ENCODE assay signal across 22 cellular contexts in genomic region chr2:165571477-165571876, GRCh38.
"Had no signal": no experiment of that assay in that cellular context is flagged by ENCODE, and none has a peak within 500 bp of the region (broad histone marks: within the 10 kb centered on the region; RNA-seq: fewer than 3 reads in every experiment).

No MANE protein-coding gene starts in this region.

- H3K36me3 Mint-ChIP-seq: activated CD4-positive, alpha-beta memory T cell treated with anti-CD3 and anti-CD28 coated beads for 36 hours; activated naive CD4-positive, alpha-beta T cell treated with anti-CD3 and anti-CD28 coated beads, Interleukin-2, amount 50 U/mL, for 24 hours; natural killer cell treated with Interleukin-12 subunit alpha and Interleukin-12 subunit beta and Interleukin-15 and Interleukin-18, amount 100 ng/mL, for 72 hours; type B pancreatic cell had no signal

- DNase-seq: activated CD4-positive, alpha-beta memory T cell treated with anti-CD3 and anti-CD28 coated beads for 36 hours; activated CD4-positive, alpha-beta T cell treated with anti-CD3 and anti-CD28 coated beads, Interleukin-2, amount 10 ng/mL, durations not matched to agents 24 days and 14 days; activated CD4-positive, CD25-positive, alpha-beta regulatory T cell treated with anti-CD3 and anti-CD28 coated beads, Interleukin-2, amount 50 U/mL, for 72 hours; activated CD8-positive, alpha-beta memory T cell treated with anti-CD3 and anti-CD28 coated beads, Interleukin-2, amount 50 U/mL, for 4 hours; activated gamma-delta T cell treated with Interleukin-2 at 50 U/mL for 16 hours; activated T-cell treated with anti-CD3 and anti-CD28 coated beads, Interleukin-2, amount 50 U/mL, for 4 hours; effector CD8-positive, alpha-beta T cell; islet precursor cell; left cardiac atrium; spleen; stimulated activated CD4-positive, alpha-beta T cell treated with anti-CD3 and anti-CD28 coated beads, Interleukin-4, amount 100 ng/mL, for 1 hour; stimulated activated naive CD8-positive, alpha-beta T cell treated with anti-CD3 and anti-CD28 coated beads, Interleukin-15, Interleukin-2, amounts not matched to agents 100 U/mL and 50 U/mL, for 24 hours; T1000; uterus had no signal

- H3K27ac ChIP-seq: spleen had no signal

- H3K4me3 ChIP-seq: mucosa of descending colon, spleen, uterus had no signal

- H3K4me1 ChIP-seq: right atrium auricular region, uterus had no signal

- H3K4me1 Mint-ChIP-seq: activated CD4-positive, alpha-beta T cell treated with anti-CD3 and anti-CD28 coated beads, Interleukin-2, amount 10 ng/mL, durations not matched to agents 24 days and 14 days; activated naive CD4-positive, alpha-beta T cell treated with anti-CD3 and anti-CD28 coated beads, Interleukin-2, amount 50 U/mL, for 24 hours; activated T-helper 17 cell treated with anti-CD3 and anti-CD28 coated beads, Interleukin-2, amount 50 U/mL, for 72 hours; central memory CD8-positive, alpha-beta T cell had no signal

- H3K36me3 ChIP-seq: right atrium auricular region, spleen, uterus had no signal

- H3K27me3 ChIP-seq: right atrium auricular region, uterus had no signal

- H3K9me3 ChIP-seq: mucosa of descending colon, right atrium auricular region, spleen, uterus had no signal

- H3K27ac Mint-ChIP-seq: activated CD4-positive, alpha-beta memory T cell treated with anti-CD3 and anti-CD28 coated beads for 36 hours; activated CD4-positive, alpha-beta T cell treated with anti-CD3 and anti-CD28 coated beads, Interleukin-2, amount 10 ng/mL, durations not matched to agents 24 days and 14 days; activated naive CD4-positive, alpha-beta T cell treated with anti-CD3 and anti-CD28 coated beads, Interleukin-2, amount 50 U/mL, for 24 hours; activated T-helper 17 cell treated with anti-CD3 and anti-CD28 coated beads, Interleukin-2, amount 50 U/mL, for 72 hours; natural killer cell treated with Interleukin-12 subunit alpha and Interleukin-12 subunit beta and Interleukin-15 and Interleukin-18, amount 100 ng/mL, for 72 hours; T-helper 1 cell treated with Interleukin-12 subunit alpha and Interleukin-12 subunit beta and Interleukin-4 antibody, amounts not matched to agents 30 μg/mL and 1 μg/mL, for 36 hours had no signal

- H3K27me3 Mint-ChIP-seq: type B pancreatic cell had no signal

- H3K4me3 Mint-ChIP-seq: activated CD4-positive, alpha-beta memory T cell treated with anti-CD3 and anti-CD28 coated beads for 36 hours; activated CD4-positive, alpha-beta T cell treated with anti-CD3 and anti-CD28 coated beads, Interleukin-2, amount 10 ng/mL, durations not matched to agents 24 days and 14 days; activated naive CD4-positive, alpha-beta T cell treated with anti-CD3 and anti-CD28 coated beads, Interleukin-2, amount 50 U/mL, for 24 hours; activated T-cell treated with anti-CD3 and anti-CD28 coated beads, Interleukin-2, amount 50 U/mL, for 4 hours; activated T-helper 17 cell treated with anti-CD3 and anti-CD28 coated beads, Interleukin-2, amount 50 U/mL, for 72 hours; central memory CD8-positive, alpha-beta T cell; natural killer cell treated with Interleukin-12 subunit alpha and Interleukin-12 subunit beta and Interleukin-15 and Interleukin-18, amount 100 ng/mL, for 72 hours; T-helper 1 cell treated with Interleukin-12 subunit alpha and Interleukin-12 subunit beta and Interleukin-4 antibody, amounts not matched to agents 30 μg/mL and 1 μg/mL, for 36 hours had no signal

- H3K9me3 Mint-ChIP-seq: activated CD4-positive, alpha-beta memory T cell treated with anti-CD3 and anti-CD28 coated beads for 36 hours; activated CD4-positive, alpha-beta T cell treated with anti-CD3 and anti-CD28 coated beads, Interleukin-2, amount 10 ng/mL, durations not matched to agents 24 days and 14 days; activated naive CD4-positive, alpha-beta T cell treated with anti-CD3 and anti-CD28 coated beads, Interleukin-2, amount 50 U/mL, for 24 hours; activated T-cell treated with anti-CD3 and anti-CD28 coated beads, Interleukin-2, amount 50 U/mL, for 4 hours; activated T-helper 17 cell treated with anti-CD3 and anti-CD28 coated beads, Interleukin-2, amount 50 U/mL, for 72 hours; central memory CD8-positive, alpha-beta T cell; natural killer cell treated with Interleukin-12 subunit alpha and Interleukin-12 subunit beta and Interleukin-15 and Interleukin-18, amount 100 ng/mL, for 72 hours; T-helper 1 cell treated with Interleukin-12 subunit alpha and Interleukin-12 subunit beta and Interleukin-4 antibody, amounts not matched to agents 30 μg/mL and 1 μg/mL, for 36 hours; type B pancreatic cell had no signal
